In genomic region chr2:144625216-144626010, GRCh38 we compare ENCODE assay signal across 16 cellular contexts.
A peak's percentile ranks its signal among the peaks of the same experiment; 100 is the strongest.
DNase-seq lines count a peak whose midpoint lies in the region; ATAC-seq, FAIRE-seq and TF ChIP-seq lines count a peak whose summit lies in the region.
"Had no signal": no experiment of that assay in that cellular context is flagged by ENCODE, and none has a peak within 500 bp of the region (broad histone marks: within the 10 kb centered on the region; RNA-seq: fewer than 3 reads in every experiment).

No MANE protein-coding gene starts in this region.

- no peaks in the 10 kb centered on the region for H3K9me2 ChIP-seq in PC-9 (ENCODE audit: insufficient read depth)

- DNase-seq in PC-9 (peak in 1 of 2 experiments; percentile 5), endothelial cell of umbilical vein (ENCODE audit: low read depth, low spot score) (no peak), mesothelial cell of epicardium (ENCODE audit: low spot score in 2 of 2, unreplicated experiment in 2 of 2) (no peak), thyroid gland (peak; percentile 75 to 78), left ventricle myocardium superior (no peak), ACHN (no peak)
- DNase-seq: AML-193, DMS79 treated with DMSO at 0.1 percent for 48 hours, GOT3, NCI-H1105 treated with DMSO at 0.1 percent for 48 hours, NCI-H187 treated with DMSO at 0.1 percent for 48 hours, NCI-H226, NCI-H524 had no signal

- BruUV-seq in PC-9 (replicated peaks; lab: Mats Ljungman, UMichigan), result no TSS peak
- BruUV-seq in endothelial cell of umbilical vein (replicated peaks; lab: Mats Ljungman, UMichigan), result no TSS peak

- H3K9me3 ChIP-seq in PC-9 (ENCODE audit: insufficient read depth, low read depth), result no peaks in the 10 kb centered on the region
- no peaks in the 10 kb centered on the region for H3K9me3 ChIP-seq in endothelial cell of umbilical vein (replicated peaks; ENCODE audit: control insufficient read depth, insufficient read depth, low read length)
- H3K9me3 ChIP-seq in thyroid gland, result no peaks in the 10 kb centered on the region

- no peak overlapping the region for H3K4me3 ChIP-seq in PC-9
- H3K4me3 ChIP-seq in endothelial cell of umbilical vein (replicated peaks in 1 of 3; ENCODE audit: insufficient read depth in 1 of 3, low read depth in 1 of 3, low read length in 3 of 3), result no peak overlapping the region
- no peak overlapping the region for H3K4me3 ChIP-seq in thyroid gland (replicated peaks in 1 of 3)

- no peaks in the 10 kb centered on the region for H3K27me3 Mint-ChIP-seq in mesothelial cell of epicardium (ENCODE audit: low read depth)

- no peaks in the 10 kb centered on the region for H3K27me3 ChIP-seq in PC-9 (ENCODE audit: insufficient read depth, low read depth)
- no peaks in the 10 kb centered on the region for H3K27me3 ChIP-seq in endothelial cell of umbilical vein (ENCODE audit: control insufficient read depth in 2 of 2, insufficient read depth in 2 of 2, low read length in 2 of 2)
- no peaks in the 10 kb centered on the region for H3K27me3 ChIP-seq in thyroid gland

- H3K4me1 ChIP-seq in PC-9 (replicated peaks; ENCODE audit: insufficient read depth), result peaks cover 12% of the 10 kb centered on the region
- no peaks in the 10 kb centered on the region for H3K4me1 ChIP-seq in endothelial cell of umbilical vein (ENCODE audit: control insufficient read depth, extremely low read depth, insufficient read depth, low read length)
- peaks cover 13 to 24% of the 10 kb centered on the region in 2 donors for H3K4me1 ChIP-seq in thyroid gland

- dilution Hi-C loops in endothelial cell of umbilical vein (cut with MboI; ENCODE audit: extremely low pct_ligation_motif_present, low sequenced_read_pairs), result no loop called here

- H3K36me3 ChIP-seq in PC-9 (ENCODE audit: low read depth) (no peaks in the 10 kb centered on the region), endothelial cell of umbilical vein (ENCODE audit: control insufficient read depth in 2 of 2, extremely low read depth in 1 of 2, insufficient read depth in 2 of 2, low read length in 2 of 2) (no peaks in the 10 kb centered on the region), thyroid gland (no peaks in the 10 kb centered on the region)

- CTCF ChIA-PET in PC-9 (lab: Charles Lee), result no interaction called here
- CTCF ChIA-PET in endothelial cell of umbilical vein (lab: Charles Lee), result interaction anchor here (1.1 to 1.3 kb wide), 2 partner anchors 9 to 1127 kb away, joined by 3 to 4 read pairs; no protein-coding TSS in a partner anchor

- no peaks in the 10 kb centered on the region for H3K79me2 ChIP-seq in PC-9 (ENCODE audit: low read depth)
- H3K79me2 ChIP-seq in endothelial cell of umbilical vein (ENCODE audit: control insufficient read depth, insufficient read depth, low read length), result no peaks in the 10 kb centered on the region

- 57 to 59% methylated on average over 8 of the region's 8 CpGs for whole genome bisulfite sequencing in thyroid gland, 2 donors

- in situ Hi-C loops in ACHN (cut with HindIII; ENCODE audit: low pct_ligation_motif_present, low pct_unique_long_range_greater_than_20kb, low sequenced_read_pairs), result no loop called here

- peak overlapping the region; percentile 88 for H3K27ac Mint-ChIP-seq in mesothelial cell of epicardium

- peaks cover 24% of the 10 kb centered on the region for H3K9me3 Mint-ChIP-seq in mesothelial cell of epicardium

- H3K4me2 ChIP-seq in PC-9 (peak overlapping the region; percentile 29), endothelial cell of umbilical vein (ENCODE audit: insufficient read depth, low read length) (no peak overlapping the region)

- peaks cover 14% of the 10 kb centered on the region for H3K36me3 Mint-ChIP-seq in mesothelial cell of epicardium

- POLR2A ChIA-PET in PC-9 (lab: Charles Lee; ENCODE audit: unreplicated experiment) (interaction anchor here (0.7 kb wide), 1 partner anchor 76 kb away, joined by 3 read pairs; no protein-coding TSS in a partner anchor), endothelial cell of umbilical vein (lab: Charles Lee) (no interaction called here)

- H3K4me3 Mint-ChIP-seq in mesothelial cell of epicardium, result no peak overlapping the region

- no peaks in the 10 kb centered on the region for H4K20me1 ChIP-seq in PC-9 (ENCODE audit: insufficient read depth)
- H4K20me1 ChIP-seq in endothelial cell of umbilical vein (replicated peaks; ENCODE audit: control insufficient read depth, extremely low read depth, insufficient read depth, low read length), result no peaks in the 10 kb centered on the region

- H3F3A ChIP-seq in PC-9 (ENCODE audit: insufficient read depth, low read depth), result no peaks in the 10 kb centered on the region

- H2AFZ ChIP-seq in PC-9 (no peak overlapping the region), endothelial cell of umbilical vein (ENCODE audit: low read depth, low read length) (peak overlapping the region; percentile 51)

- intact Hi-C loops in PC-9 (cut with micrococcal nuclease; ENCODE audit: unreplicated experiment) (no loop called here), endothelial cell of umbilical vein (cut with micrococcal nuclease) (no loop called here), thyroid gland (cut with DNase I) (no loop called here), left ventricle myocardium superior (cut with micrococcal nuclease) (no loop called here)

- peaks cover 26% of the 10 kb centered on the region for H3K4me1 Mint-ChIP-seq in mesothelial cell of epicardium

- TF ChIP-seq POLR2A in endothelial cell of umbilical vein (IDR thresholded peaks at IDR 0.05; ENCODE audit: low read depth, low read length), result no peak
- no peak for TF ChIP-seq POLR2A in thyroid gland (IDR thresholded peaks at IDR 0.05)

- H3K9ac ChIP-seq in endothelial cell of umbilical vein (replicated peaks; ENCODE audit: extremely low read depth, insufficient read depth, low read length), result no peak overlapping the region

- no peaks in the 10 kb centered on the region for H3K9me1 ChIP-seq in endothelial cell of umbilical vein (replicated peaks; ENCODE audit: control insufficient read depth, extremely low read depth, insufficient read depth, low read length)

- no peak for FAIRE-seq in endothelial cell of umbilical vein (lab: Jason Lieb, UNC)

- H3K27ac ChIP-seq in PC-9, result no peak overlapping the region
- no peak overlapping the region for H3K27ac ChIP-seq in endothelial cell of umbilical vein (ENCODE audit: insufficient read depth, low read depth, low read length)
- H3K27ac ChIP-seq in thyroid gland, result peak overlapping the region; percentile 52 to 85 (median 71)

- TF ChIP-seq CTCF in PC-9 (conservative IDR thresholded peaks at IDR 0.05), result no peak
- no peak for TF ChIP-seq CTCF in endothelial cell of umbilical vein (IDR thresholded peaks at IDR 0.05; ENCODE audit: extremely low read depth in 1 of 2, insufficient read depth in 1 of 2, low read depth in 1 of 2, low read length in 2 of 2)
- TF ChIP-seq CTCF in mesothelial cell of epicardium (IDR thresholded peaks at IDR 0.05; ENCODE audit: unreplicated experiment), result no peak
- TF ChIP-seq CTCF in thyroid gland (IDR thresholded peaks at IDR 0.05), result no peak

- ATAC-seq in GM21723 (IDR thresholded peaks at IDR 0.05; ENCODE audit: unreplicated experiment), result no peak
- ATAC-seq in left ventricle myocardium superior, result no peak
- ATAC-seq: Panc1, Right ventricle myocardium inferior had no signal

TF ChIP-seq in endothelial cell of umbilical vein, 7 proteins besides CTCF, POLR2A, EP300 and RAD21:
- TF ChIP-seq FOS (IDR thresholded peaks at IDR 0.05; ENCODE audit: borderline replicate concordance, insufficient read depth, low read length) (no peak), GATA2 (IDR thresholded peaks at IDR 0.05; ENCODE audit: insufficient read depth, insufficient read length, low read depth, low read length) (no peak), POLR2AphosphoS5 (IDR thresholded peaks at IDR 0.05; ENCODE audit: insufficient read depth, low read depth, low read length) (no peak), JUN (IDR thresholded peaks at IDR 0.05; ENCODE audit: borderline replicate concordance, insufficient read depth, insufficient read length, low read depth) (no peak), MYC (IDR thresholded peaks at IDR 0.05; ENCODE audit: low read depth, low read length) (no peak), EZH2 (IDR thresholded peaks at IDR 0.05; ENCODE audit: borderline replicate concordance, low read depth, low read length, severe bottlenecking) (no peak)
- TF ChIP-seq, protein P1, sequence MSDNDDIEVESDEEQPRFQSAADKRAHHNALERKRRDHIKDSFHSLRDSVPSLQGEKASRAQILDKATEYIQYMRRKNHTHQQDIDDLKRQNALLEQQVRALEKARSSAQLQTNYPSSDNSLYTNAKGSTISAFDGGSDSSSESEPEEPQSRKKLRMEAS (IDR thresholded peaks at IDR 0.05; ENCODE audit: insufficient read depth, insufficient read length), result no peak

Comparison
In these comparisons a context has a peak if more than half of its experiments do, and no peak if none do; other contexts are left out.
1. DNase-seq: peak in thyroid gland (2 of 2); none in endothelial cell of umbilical vein (single experiment), mesothelial cell of epicardium (0 of 2), left ventricle myocardium superior (single experiment) and ACHN (single experiment).
2. H3K27ac ChIP-seq: peak in thyroid gland (3 of 3); none in PC-9 (single experiment) and endothelial cell of umbilical vein (single experiment).